Comparison of ENCODE assay signal across 8 cellular contexts in the genomic region with DNA sequence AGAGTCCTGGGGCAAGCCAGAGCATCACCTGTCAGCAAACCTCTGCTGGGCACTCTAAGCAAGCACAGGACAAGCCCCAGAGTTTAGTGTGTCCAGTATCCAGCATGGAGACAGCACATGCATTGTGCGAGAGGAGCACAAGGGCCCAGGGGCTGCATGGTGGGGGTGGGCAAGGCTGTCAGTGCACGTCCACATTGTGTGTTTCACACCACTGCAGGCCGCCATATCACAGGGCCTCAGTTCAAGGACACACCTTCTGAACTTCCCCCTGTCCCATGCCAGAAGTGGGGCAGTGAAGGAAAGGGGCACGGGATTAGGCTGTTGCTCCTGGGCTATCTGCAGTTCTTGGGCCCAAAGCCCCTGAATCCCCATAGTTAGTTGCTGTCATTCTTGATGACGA. TPM values are rescaled to one million over a fixed set of nuclear protein-coding genes. Genes with fewer than 3 reads are reported as not detected.
DNase-seq lines count a peak whose midpoint lies in the region; ATAC-seq, FAIRE-seq and TF ChIP-seq lines count a peak whose summit lies in the region.

No MANE protein-coding gene starts in this region.

- no peaks in the 10 kb centered on the region for H3K9me3 Mint-ChIP-seq in CD4-positive, alpha-beta T cell
- H3K9me3 Mint-ChIP-seq in astrocyte (ENCODE audit: unreplicated experiment) (no peaks in the 10 kb centered on the region), nephron progenitor cell (no peaks in the 10 kb centered on the region)

- no peaks in the 10 kb centered on the region for H3K9me3 ChIP-seq in CD4-positive, alpha-beta T cell (ENCODE audit: control insufficient read depth, low read length)
- no peaks in the 10 kb centered on the region for H3K9me3 ChIP-seq in astrocyte (ENCODE audit: insufficient read depth, low read depth, low read length)

- intact Hi-C loops in CD4-positive, alpha-beta T cell (cut with DNase I, micrococcal nuclease) = loop anchor here in 1 of 2 experiments (2.0 to 5.0 kb wide), 2 partner anchors 19 to 42 kb away; partner anchors contain the start of gene F11R

- peak overlapping the region; percentile 21 for H3K27ac ChIP-seq in CD4-positive, alpha-beta T cell (ENCODE audit: low read depth, low read length)
- peak overlapping the region; percentile 10; the same call in 1 of the 2 replicates for H3K27ac ChIP-seq in KMS-11
- H3K27ac ChIP-seq in astrocyte (ENCODE audit: low read depth, low read length) = no peak overlapping the region

- H3K9ac ChIP-seq in KMS-11 = no peak overlapping the region; the same call in 1 of the 2 replicates
- H3K9ac ChIP-seq in astrocyte (ENCODE audit: low read length) = no peak overlapping the region

- no peaks in the 10 kb centered on the region for H4K20me1 ChIP-seq in KMS-11 (ENCODE audit: insufficient read depth)
- peaks cover 12% of the 10 kb centered on the region for H4K20me1 ChIP-seq in astrocyte (ENCODE audit: insufficient read depth, low read length)

- ATAC-seq in CD4-positive, alpha-beta T cell (ENCODE audit: poor library complexity) = no peak
- ATAC-seq in HG02981 (IDR thresholded peaks at IDR 0.05; ENCODE audit: unreplicated experiment) = no peak

- H3K79me2 ChIP-seq in KMS-11 (ENCODE audit: insufficient read depth, low read depth) (peaks cover 14% of the 10 kb centered on the region), astrocyte (ENCODE audit: insufficient read depth, low read length) (peaks cover 17% of the 10 kb centered on the region)

- H3K27ac Mint-ChIP-seq in CD4-positive, alpha-beta T cell = peak overlapping the region; percentile 91
- peak overlapping the region; percentile 34 for H3K27ac Mint-ChIP-seq in astrocyte (ENCODE audit: unreplicated experiment)
- H3K27ac Mint-ChIP-seq in nephron progenitor cell = no peak overlapping the region

- H3K4me1 ChIP-seq in KMS-11 (ENCODE audit: low read depth, poor library complexity, severe bottlenecking) = peaks cover 40% of the 10 kb centered on the region
- H3K4me1 ChIP-seq in astrocyte (ENCODE audit: insufficient read depth, low read length) = peaks cover 6% of the 10 kb centered on the region

- no peak for FAIRE-seq in astrocyte (lab: Jason Lieb, UNC)

- H3K4me1 Mint-ChIP-seq in CD4-positive, alpha-beta T cell (ENCODE audit: low read depth) = peaks cover 47% of the 10 kb centered on the region
- H3K4me1 Mint-ChIP-seq in astrocyte (ENCODE audit: low read depth, unreplicated experiment) = peaks cover 12% of the 10 kb centered on the region
- peaks cover 29% of the 10 kb centered on the region for H3K4me1 Mint-ChIP-seq in nephron progenitor cell

- CTCF ChIA-PET in CD4-positive, alpha-beta T cell (lab: Charles Lee) = interaction anchor here (1.0 to 6.6 kb wide), 6 partner anchors 19 to 59 kb away, joined by 3 to 66 read pairs (median 6); partner anchors contain the start of genes F11R and KLHDC9

- peaks cover 51% of the 10 kb centered on the region for H3K36me3 Mint-ChIP-seq in CD4-positive, alpha-beta T cell (ENCODE audit: low read depth)
- H3K36me3 Mint-ChIP-seq in astrocyte (ENCODE audit: low read depth, unreplicated experiment) (peaks cover 21% of the 10 kb centered on the region), nephron progenitor cell (ENCODE audit: low read depth) (peaks cover 35% of the 10 kb centered on the region)

- POLR2A ChIA-PET in CD4-positive, alpha-beta T cell (lab: Charles Lee) = interaction anchor here (1.0 to 5.0 kb wide), 9 partner anchors 13 to 93 kb away, joined by 3 to 66 read pairs (median 7); partner anchors contain the start of genes ARHGAP30, DEDD, F11R and KLHDC9

- peaks cover 6% of the 10 kb centered on the region; the same call in 1 of the 2 replicates for H3K36me3 ChIP-seq in KMS-11 (ENCODE audit: insufficient read depth)
- H3K36me3 ChIP-seq in astrocyte (ENCODE audit: insufficient read depth, low read length) = peaks cover 19% of the 10 kb centered on the region

- TF ChIP-seq CTCF in CD4-positive, alpha-beta T cell (IDR thresholded peaks at IDR 0.05) = no peak
- TF ChIP-seq CTCF in KMS-11 (conservative IDR thresholded peaks at IDR 0.05; ENCODE audit: low read depth, low read length) = no peak; the same call in none of the 2 replicates
- TF ChIP-seq CTCF in astrocyte (IDR thresholded peaks at IDR 0.05; ENCODE audit: insufficient read depth, low read depth, low read length) = no peak
- no peak for TF ChIP-seq CTCF in nephron progenitor cell (IDR thresholded peaks at IDR 0.05)

- DNase-seq in CD4-positive, alpha-beta T cell = no peak
- DNase-seq in astrocyte (ENCODE audit: low read depth) = no peak
- DNase-seq in nephron progenitor cell = no peak
- no peak for DNase-seq in ecto neural progenitor cell (ENCODE audit: low spot score)
- DNase-seq in DMS79 treated with DMSO at 0.1 percent for 48 hours (lab: John Stamatoyannopoulos, UW) = no peak
- no peak for DNase-seq in ureter (ENCODE audit: low spot score)

- no peaks in the 10 kb centered on the region for H3K27me3 Mint-ChIP-seq in CD4-positive, alpha-beta T cell
- H3K27me3 Mint-ChIP-seq in astrocyte (ENCODE audit: low read depth, unreplicated experiment) (no peaks in the 10 kb centered on the region), nephron progenitor cell (ENCODE audit: low read depth, poor library complexity) (peaks cover 5% of the 10 kb centered on the region)

- H3K27me3 ChIP-seq in CD4-positive, alpha-beta T cell (ENCODE audit: control insufficient read depth, insufficient read depth, low read length) = no peaks in the 10 kb centered on the region
- H3K27me3 ChIP-seq in KMS-11 (ENCODE audit: insufficient read depth, low read depth) = no peaks in the 10 kb centered on the region
- H3K27me3 ChIP-seq in astrocyte (ENCODE audit: insufficient read depth, low read length) = no peaks in the 10 kb centered on the region

- H3K4me3 ChIP-seq in KMS-11 (IDR thresholded peaks at IDR 0.05; ENCODE audit: insufficient read depth, low read depth, low read length) (no peak overlapping the region), astrocyte (ENCODE audit: insufficient read depth, low read depth, low read length) (no peak overlapping the region)

- H3K4me3 Mint-ChIP-seq in CD4-positive, alpha-beta T cell = peak overlapping the region; percentile 72
- H3K4me3 Mint-ChIP-seq in astrocyte (ENCODE audit: unreplicated experiment) (peak overlapping the region; percentile 62), nephron progenitor cell (peak overlapping the region; percentile 83)

- H2AFZ ChIP-seq in KMS-11 (ENCODE audit: low read depth) (no peak overlapping the region), astrocyte (ENCODE audit: low read depth, low read length) (no peak overlapping the region)

- H3K4me2 ChIP-seq in KMS-11 (peak overlapping the region; percentile 86), astrocyte (ENCODE audit: low read length) (no peak overlapping the region)

RNA-seq across cellular contexts. Expression of gene TSTD1, which starts 0.8 kb away (rescaled TPM):
- total RNA-seq in CD4-positive, alpha-beta T cell = 10 to 100 TPM; 38.0 to 40.3 TPM
- total RNA-seq in astrocyte = 9.5 TPM in 2 replicates
- total RNA-seq in ureter = 79.8 TPM

RNA-seq across cellular contexts. Expression of gene USF1, which starts 6.2 kb away (rescaled TPM):
- total RNA-seq in CD4-positive, alpha-beta T cell = 10 to 100 TPM; 93.5 to 99.1 TPM
- total RNA-seq in astrocyte = 61.3 and 70.1 TPM in 2 replicates
- 70.7 TPM for total RNA-seq in ureter

RNA-seq across cellular contexts. Expression of gene F11R, which starts 18.6 kb away (rescaled TPM):
- total RNA-seq in CD4-positive, alpha-beta T cell = 10 to 100 TPM; 15.2 to 16.2 TPM
- total RNA-seq in astrocyte = 53.7 and 68.6 TPM in 2 replicates
- total RNA-seq in ureter = 166 TPM

RNA-seq across cellular contexts. Expression of gene ARHGAP30, which starts 30.1 kb away (rescaled TPM):
- 10 to 100 TPM; 76.6 to 78.9 TPM for total RNA-seq in CD4-positive, alpha-beta T cell
- total RNA-seq in astrocyte (0.19 and 0.25 TPM in 2 replicates), ureter (12.1 TPM)

RNA-seq across cellular contexts. Expression of gene NECTIN4, which starts 49.8 kb away (rescaled TPM):
- total RNA-seq in CD4-positive, alpha-beta T cell = under 1 TPM; 0.22 TPM
- total RNA-seq in astrocyte (1.6 and 1.9 TPM in 2 replicates), ureter (75.6 TPM)
